14 cellular contexts compared by ENCODE assay signal in the genomic region with DNA sequence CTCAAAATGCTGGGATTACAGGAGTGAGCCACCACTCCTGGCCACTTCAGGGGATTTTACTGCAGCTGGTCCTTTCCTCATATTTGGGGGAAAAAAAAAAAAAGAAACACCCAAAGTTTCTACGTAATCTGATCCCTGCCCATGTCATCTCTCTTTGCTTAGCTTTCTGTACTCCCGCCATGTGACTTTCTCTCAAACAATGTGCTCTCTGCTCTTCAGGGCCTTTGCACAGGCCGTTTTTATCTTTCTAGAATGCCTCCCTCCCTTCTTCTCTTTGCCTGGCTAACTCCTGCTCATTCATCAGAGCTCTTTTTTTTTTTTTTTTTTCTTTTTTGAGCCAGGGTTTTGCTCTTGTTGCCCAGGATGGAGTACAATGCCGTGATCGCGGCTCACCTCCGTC. TPM values are rescaled to one million over a fixed set of nuclear protein-coding genes. Genes with fewer than 3 reads are reported as not detected.
DNase-seq lines count a peak whose midpoint lies in the region; TF ChIP-seq lines count a peak whose summit lies in the region.
"Had no signal": no experiment of that assay in that cellular context is flagged by ENCODE, and none has a peak within 500 bp of the region (broad histone marks: within the 10 kb centered on the region; RNA-seq: fewer than 3 reads in every experiment).

No MANE protein-coding gene starts in this region.

- H3K27me3 Mint-ChIP-seq in neural crest cell (ENCODE audit: low read depth): no peaks in the 10 kb centered on the region
- H3K27me3 Mint-ChIP-seq: IgD-negative memory B cell had no signal

- peak overlapping the region; percentile 45 for H3K4me3 Mint-ChIP-seq in neural crest cell
- H3K4me3 Mint-ChIP-seq: CD8-positive, alpha-beta T cell; HFFc6 had no signal

- no peaks in the 10 kb centered on the region for H3K36me3 Mint-ChIP-seq in neural crest cell (ENCODE audit: low read depth)
- H3K36me3 Mint-ChIP-seq: IgD-negative memory B cell had no signal

- no peak overlapping the region for H3K27ac Mint-ChIP-seq in neural crest cell (ENCODE audit: unreplicated experiment)
- H3K27ac Mint-ChIP-seq: CD8-positive, alpha-beta T cell; HFFc6 had no signal

- no peak for TF ChIP-seq CTCF in neural crest cell (conservative IDR thresholded peaks at IDR 0.05)

- peaks cover 22% of the 10 kb centered on the region for H3K4me1 Mint-ChIP-seq in neural crest cell

- DNase-seq in DMS53 (lab: John Stamatoyannopoulos, UW) (peak; percentile 29), DMS53 treated with DMSO at 0.1 percent for 48 hours (lab: John Stamatoyannopoulos, UW; ENCODE audit: unreplicated experiment) (no peak), NCI-H524 (lab: John Stamatoyannopoulos, UW) (peak; percentile 60 to 87), neural crest cell (ENCODE audit: low read depth, low spot score) (no peak), glomerular visceral epithelial cell (ENCODE audit: extremely low spot score) (no peak), mesenteric fat pad (ENCODE audit: low spot score) (no peak)
- DNase-seq: AML-193; Calu3; CD8-positive, alpha-beta T cell; HFFc6; KG1 had no signal

- H3K9me3 Mint-ChIP-seq in neural crest cell: no peaks in the 10 kb centered on the region
- H3K9me3 Mint-ChIP-seq: CD8-positive, alpha-beta T cell; HFFc6; IgD-negative memory B cell had no signal

RNA-seq across cellular contexts. Expression of a gene that starts 4.9 kb away (rescaled TPM):
- total RNA-seq in neural crest cell: 27.1 and 27.2 TPM in 2 replicates
- 34.9 TPM for total RNA-seq in mesenteric fat pad

RNA-seq across cellular contexts. Expression of a gene that starts 13.3 kb away (rescaled TPM):
- 22.1 and 23.3 TPM in 2 replicates for total RNA-seq in neural crest cell
- 0.74 TPM for total RNA-seq in mesenteric fat pad

RNA-seq across cellular contexts. Expression of a gene that starts 42.1 kb away (rescaled TPM):
- total RNA-seq in neural crest cell (0.25 and 0.26 TPM in 2 replicates), mesenteric fat pad (not detected)
- total RNA-seq: CD8-positive, alpha-beta T cell; H4; HT1080 had no signal

RNA-seq across cellular contexts. Expression of a gene that starts 57.8 kb away (rescaled TPM):
- 81.1 and 88.6 TPM in 2 replicates for total RNA-seq in neural crest cell
- total RNA-seq in mesenteric fat pad: 56.7 TPM

RNA-seq across cellular contexts. Expression of a gene that starts 58.4 kb away (rescaled TPM):
- 33.5 and 33.7 TPM in 2 replicates for total RNA-seq in neural crest cell
- 35.8 TPM for total RNA-seq in mesenteric fat pad

Comparison
In these comparisons a context has a peak if more than half of its experiments do, and no peak if none do; other contexts are left out.
1. DNase-seq: peak in DMS53 (single experiment) and NCI-H524 (2 of 2); none in DMS53 treated with DMSO at 0.1 percent for 48 hours (single experiment), neural crest cell (single experiment), glomerular visceral epithelial cell (single experiment) and mesenteric fat pad (single experiment).
2. RNA of a gene that starts 13.3 kb away (total RNA-seq): 22.1 to 23.3 TPM in neural crest cell; 0.74 TPM in mesenteric fat pad (single experiment); every median in the first group is over 10 times any median in the second.